In the genomic region with DNA sequence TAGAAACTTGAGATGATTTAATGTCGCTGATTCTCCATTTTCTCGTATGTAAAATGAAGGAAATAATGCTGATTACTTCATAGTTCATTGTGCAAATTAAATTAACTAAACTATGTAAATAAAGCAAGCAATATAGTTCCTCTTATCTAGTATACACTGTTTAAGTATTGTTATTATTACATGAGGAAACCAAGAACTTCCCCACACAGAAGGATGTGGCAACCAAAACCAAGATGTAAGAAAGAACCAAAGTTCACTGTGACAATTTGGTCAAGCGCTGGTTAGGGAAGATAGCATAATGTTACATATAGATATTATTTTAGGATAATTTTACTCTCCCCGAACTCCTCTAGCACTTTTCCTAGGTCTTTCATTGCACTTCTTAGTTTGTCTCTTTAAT, we compare ENCODE assay signal across 10 cellular contexts.
"Had no signal": no experiment of that assay in that cellular context is flagged by ENCODE, and none has a peak within 500 bp of the region (broad histone marks: within the 10 kb centered on the region; RNA-seq: fewer than 3 reads in every experiment).

No MANE protein-coding gene starts in this region.

- H3K27me3 Mint-ChIP-seq: brain had no signal

- H3K9me3 ChIP-seq: thyroid gland, uterus had no signal

- H3K27me3 ChIP-seq: thyroid gland, uterus had no signal

- H3K4me3 ChIP-seq: thyroid gland, uterus had no signal

- H3K36me3 ChIP-seq: thyroid gland, uterus had no signal

- H3K27ac Mint-ChIP-seq: activated naive CD4-positive, alpha-beta T cell treated with anti-CD3 and anti-CD28 coated beads, Interleukin-2, amount 50 U/mL, for 24 hours; brain had no signal

- H3K4me3 Mint-ChIP-seq: activated naive CD4-positive, alpha-beta T cell treated with anti-CD3 and anti-CD28 coated beads, Interleukin-2, amount 50 U/mL, for 24 hours; brain had no signal

- H3K36me3 Mint-ChIP-seq: activated naive CD4-positive, alpha-beta T cell treated with anti-CD3 and anti-CD28 coated beads, Interleukin-2, amount 50 U/mL, for 24 hours; brain had no signal

- H3K27ac ChIP-seq: thyroid gland, uterus had no signal

- DNase-seq: activated CD4-positive, alpha-beta T cell treated with anti-CD3 and anti-CD28 coated beads, Interleukin-2, amount 50 U/mL, for 4 hours; activated T-cell treated with anti-CD3 and anti-CD28 coated beads, Interleukin-2, amount 50 U/mL, for 1 hour; dermis blood vessel endothelial cell; hippocampal formation; retina; thyroid gland; uterus had no signal

- ATAC-seq: activated CD4-positive, CD25-positive, alpha-beta regulatory T cell treated with anti-CD3 and anti-CD28 coated beads, Interleukin-2, amount 50 U/mL, for 24 hours had no signal

- H3K4me1 Mint-ChIP-seq: activated naive CD4-positive, alpha-beta T cell treated with anti-CD3 and anti-CD28 coated beads, Interleukin-2, amount 50 U/mL, for 24 hours; brain had no signal

- H3K4me1 ChIP-seq: thyroid gland, uterus had no signal
